19 cellular contexts compared by ENCODE assay signal in genomic region chr6:116029535-116029934, GRCh38. TPM values are rescaled to one million over a fixed set of nuclear protein-coding genes. Genes with fewer than 3 reads are reported as not detected.
DNase-seq lines count a peak whose midpoint lies in the region; ATAC-seq and TF ChIP-seq lines count a peak whose summit lies in the region.
"Had no signal": no experiment of that assay in that cellular context is flagged by ENCODE, and none has a peak within 500 bp of the region (broad histone marks: within the 10 kb centered on the region; RNA-seq: fewer than 3 reads in every experiment).

No MANE protein-coding gene starts in this region.

- no peaks in the 10 kb centered on the region for H3K36me3 ChIP-seq in left lung
- H3K36me3 ChIP-seq: cardiac muscle cell, lower lobe of right lung had no signal

- no peaks in the 10 kb centered on the region for H3K27me3 ChIP-seq in left lung
- H3K27me3 ChIP-seq: cardiac muscle cell had no signal

- peak; percentile 63 for ATAC-seq in GM18511 (IDR thresholded peaks at IDR 0.05; ENCODE audit: unreplicated experiment)
- peak; percentile 67 for ATAC-seq in GM19452 (IDR thresholded peaks at IDR 0.05; ENCODE audit: unreplicated experiment)
- peak; percentile 60 for ATAC-seq in HG02840 (IDR thresholded peaks at IDR 0.05; ENCODE audit: low FRiP score, unreplicated experiment)
- peak; percentile 69 for ATAC-seq in HG03460 (IDR thresholded peaks at IDR 0.05; ENCODE audit: unreplicated experiment)
- no peak for ATAC-seq in HG02571 (IDR thresholded peaks at IDR 0.05; ENCODE audit: unreplicated experiment)
- ATAC-seq in left lung: no peak
- ATAC-seq: lower lobe of right lung, natural killer cell had no signal

- H3K4me1 ChIP-seq in left lung: no peaks in the 10 kb centered on the region

- no peak for TF ChIP-seq CTCF in left lung (IDR thresholded peaks at IDR 0.05)

- no peak overlapping the region for H3K27ac ChIP-seq in left lung
- H3K27ac ChIP-seq: cardiac muscle cell, lower lobe of right lung had no signal

- DNase-seq in T1000 (lab: John Stamatoyannopoulos, UW) (no peak), HK-2 (ENCODE audit: unreplicated experiment) (no peak), left lung (no peak)
- DNase-seq: activated CD4-positive, alpha-beta T cell treated with anti-CD3 and anti-CD28 coated beads for 48 hours; activated naive CD8-positive, alpha-beta T cell treated with anti-CD3 and anti-CD28 coated beads, Interleukin-2, amount 10 ng/mL, durations not matched to agents 7 days and 5 days; activated T-cell treated with anti-CD3 and anti-CD28 coated beads, Interleukin-2, amount 50 U/mL, for 1 hour; effector memory CD4-positive, alpha-beta T cell; lower lobe of right lung; natural killer cell; NCI-H187; NCI-H748 treated with DMSO at 0.1 percent for 48 hours; RPMI8226; stimulated activated CD4-positive, alpha-beta T cell treated with anti-CD3 and anti-CD28 coated beads, Interleukin-15, amount 100 ng/mL, for 24 hours had no signal

- intact Hi-C loops in left lung (cut with DNase I): no loop called here

- H3K4me3 ChIP-seq in left lung: no peak overlapping the region
- H3K4me3 ChIP-seq: cardiac muscle cell, lower lobe of right lung had no signal

- H3K9me3 ChIP-seq in left lung: no peaks in the 10 kb centered on the region
- H3K9me3 ChIP-seq: lower lobe of right lung had no signal

RNA-seq across cellular contexts. Expression of gene FRK, which starts 31.2 kb away (rescaled TPM):
- 10 to 100 TPM in 1 of 2 donors, 1 to 10 TPM in 1; 8.5 to 16.1 TPM for total RNA-seq in left lung
- total RNA-seq: natural killer cell had no signal

Comparison
In these comparisons a context has a peak if more than half of its experiments do, and no peak if none do; other contexts are left out.
1. ATAC-seq: peak in GM18511 (single experiment), GM19452 (single experiment), HG02840 (single experiment) and HG03460 (single experiment); none in HG02571 (single experiment) and left lung (single experiment).